In genomic region chr19:41845051-41845590, GRCh38 we compare ENCODE assay signal across 17 cellular contexts. TPM values are rescaled to one million over a fixed set of nuclear protein-coding genes. Genes with fewer than 3 reads are reported as not detected.
DNase-seq lines count a peak whose midpoint lies in the region; ATAC-seq and TF ChIP-seq lines count a peak whose summit lies in the region.
"Had no signal": no experiment of that assay in that cellular context is flagged by ENCODE, and none has a peak within 500 bp of the region (broad histone marks: within the 10 kb centered on the region; RNA-seq: fewer than 3 reads in every experiment).

No MANE protein-coding gene starts in this region.

- POLR2A ChIA-PET in WTC11 (lab: Charles Lee), result no interaction called here

- H3K4me1 Mint-ChIP-seq in WTC11, result no peaks in the 10 kb centered on the region
- no peaks in the 10 kb centered on the region for H3K4me1 Mint-ChIP-seq in stimulated activated memory B cell treated with anti-CD40 and anti-IgM and Interleukin-4, amounts not matched to agents 10 μg/mL and 1 μg/mL and 100 μg/mL, for 72 hours
- no peaks in the 10 kb centered on the region for H3K4me1 Mint-ChIP-seq in chondrocyte (ENCODE audit: low read depth)

- TF ChIP-seq POLR2A in breast epithelium (IDR thresholded peaks at IDR 0.05) (no peak), transverse colon (IDR thresholded peaks at IDR 0.05) (no peak)

- no peak for ATAC-seq in WTC11
- ATAC-seq in stimulated activated memory B cell treated with anti-CD40 and anti-IgM and Interleukin-4, amounts not matched to agents 10 μg/mL and 1 μg/mL and 100 μg/mL, for 72 hours, result peak; percentile 27
- ATAC-seq: CD8-positive, alpha-beta T cell; GM12878 had no signal

- H3K36me3 Mint-ChIP-seq in WTC11, result no peaks in the 10 kb centered on the region
- peaks cover 6% of the 10 kb centered on the region for H3K36me3 Mint-ChIP-seq in stimulated activated memory B cell treated with anti-CD40 and anti-IgM and Interleukin-4, amounts not matched to agents 10 μg/mL and 1 μg/mL and 100 μg/mL, for 72 hours
- no peaks in the 10 kb centered on the region for H3K36me3 Mint-ChIP-seq in chondrocyte (ENCODE audit: low read depth)
- H3K36me3 Mint-ChIP-seq: CD8-positive, alpha-beta T cell had no signal

- H3K9me3 ChIP-seq in breast epithelium (no peaks in the 10 kb centered on the region), transverse colon (no peaks in the 10 kb centered on the region)
- H3K9me3 ChIP-seq: HAP-1 had no signal

- intact Hi-C loops in breast epithelium (cut with DNase I; ENCODE audit: low total_unique reads) (no loop called here), head of caudate nucleus (cut with DNase I) (no loop called here), transverse colon (cut with DNase I; ENCODE audit: low total_unique reads) (no loop called here)

- H3K9me3 Mint-ChIP-seq in WTC11, result peaks cover 11% of the 10 kb centered on the region
- H3K9me3 Mint-ChIP-seq in stimulated activated memory B cell treated with anti-CD40 and anti-IgM and Interleukin-4, amounts not matched to agents 10 μg/mL and 1 μg/mL and 100 μg/mL, for 72 hours, result peaks cover 9% of the 10 kb centered on the region
- peaks cover 3% of the 10 kb centered on the region for H3K9me3 Mint-ChIP-seq in chondrocyte (ENCODE audit: low read depth)
- H3K9me3 Mint-ChIP-seq: CD8-positive, alpha-beta T cell had no signal

- H3K4me1 ChIP-seq in breast epithelium (no peaks in the 10 kb centered on the region), transverse colon (no peaks in the 10 kb centered on the region)
- H3K4me1 ChIP-seq: BLaER1, HAP-1 had no signal

- no peak overlapping the region for H3K4me3 ChIP-seq in breast epithelium
- H3K4me3 ChIP-seq in transverse colon, result no peak overlapping the region
- H3K4me3 ChIP-seq: BLaER1, GM12878, HAP-1 had no signal

- in situ Hi-C loops in T47D (cut with HindIII; ENCODE audit: low pct_unique_long_range_greater_than_20kb, low sequenced_read_pairs), result no loop called here
- in situ Hi-C loops in transverse colon (cut with MboI; ENCODE audit: low pct_ligation_motif_present in 1 of 4, low pct_unique_long_range_greater_than_20kb in 1 of 4, low sequenced_read_pairs in 3 of 4), result loop anchor here in 1 of 4 donors (25.0 kb wide), 1 partner anchor 358 kb away; no protein-coding TSS in a partner anchor

- H3K27ac ChIP-seq in breast epithelium, result no peak overlapping the region
- H3K27ac ChIP-seq in transverse colon, result no peak overlapping the region
- H3K27ac ChIP-seq: BLaER1 had no signal

- TF ChIP-seq CTCF in breast epithelium (IDR thresholded peaks at IDR 0.05) (no peak), WTC11 (IDR thresholded peaks at IDR 0.05) (no peak), chondrocyte (IDR thresholded peaks at IDR 0.05) (no peak), transverse colon (IDR thresholded peaks at IDR 0.05) (no peak)

- 88 to 96% methylated on average over 5 to 23 of the region's 23 CpGs for WGBS in transverse colon (ENCODE audit: low coverage in 1 of 2), 2 donors

- TF ChIP-seq EP300 in transverse colon (IDR thresholded peaks at IDR 0.05; ENCODE audit: low read depth), result no peak

- H3K36me3 ChIP-seq in breast epithelium (no peaks in the 10 kb centered on the region), transverse colon (no peaks in the 10 kb centered on the region)
- H3K36me3 ChIP-seq: BLaER1, HAP-1 had no signal

- no peaks in the 10 kb centered on the region for H3K27me3 ChIP-seq in breast epithelium
- peaks cover 15% of the 10 kb centered on the region for H3K27me3 ChIP-seq in transverse colon
- H3K27me3 ChIP-seq: BLaER1 had no signal

- H3K27me3 Mint-ChIP-seq in WTC11 (ENCODE audit: low read depth) (peaks cover 46% of the 10 kb centered on the region), chondrocyte (ENCODE audit: low read depth) (peaks cover 29% of the 10 kb centered on the region)
- H3K27me3 Mint-ChIP-seq in stimulated activated memory B cell treated with anti-CD40 and anti-IgM and Interleukin-4, amounts not matched to agents 10 μg/mL and 1 μg/mL and 100 μg/mL, for 72 hours, result peaks cover 19% of the 10 kb centered on the region

- CTCF ChIA-PET in WTC11 (lab: Charles Lee), result interaction anchor here (0.8 to 1.1 kb wide), 2 partner anchors 14 to 50 kb away, joined by 3 read pairs; no protein-coding TSS in a partner anchor

- H3K27ac Mint-ChIP-seq in WTC11 (no peak overlapping the region), chondrocyte (ENCODE audit: unreplicated experiment) (no peak overlapping the region)
- H3K27ac Mint-ChIP-seq in stimulated activated memory B cell treated with anti-CD40 and anti-IgM and Interleukin-4, amounts not matched to agents 10 μg/mL and 1 μg/mL and 100 μg/mL, for 72 hours, result no peak overlapping the region
- H3K27ac Mint-ChIP-seq: CD8-positive, alpha-beta T cell had no signal

- H3K4me3 Mint-ChIP-seq in WTC11, result no peak overlapping the region
- H3K4me3 Mint-ChIP-seq in stimulated activated memory B cell treated with anti-CD40 and anti-IgM and Interleukin-4, amounts not matched to agents 10 μg/mL and 1 μg/mL and 100 μg/mL, for 72 hours, result no peak overlapping the region
- H3K4me3 Mint-ChIP-seq in chondrocyte (ENCODE audit: unreplicated experiment), result no peak overlapping the region
- H3K4me3 Mint-ChIP-seq: CD8-positive, alpha-beta T cell had no signal

- DNase-seq in T47D (ENCODE audit: low read depth in 1 of 2, low spot score in 1 of 2), result peak; percentile 41 to 87
- no peak for DNase-seq in breast epithelium (ENCODE audit: low spot score in 2 of 2)
- DNase-seq in WTC11 (ENCODE audit: low spot score), result no peak
- DNase-seq in head of caudate nucleus, result no peak
- no peak for DNase-seq in chondrocyte (ENCODE audit: low spot score)
- no peak for DNase-seq in Kasumi-1 (lab: John Stamatoyannopoulos, UW)
- no peak for DNase-seq in transverse colon
- DNase-seq: 8988T; Calu3; CD8-positive, alpha-beta T cell had no signal

TF ChIP-seq in WTC11, 78 proteins besides CTCF, POLR2A, EP300 and RAD21:
- TF ChIP-seq ZNF512 (CRISPR knock-in tag; IDR thresholded peaks at IDR 0.05; ENCODE audit: borderline replicate concordance) (no peak), ZNF671 (CRISPR knock-in tag; IDR thresholded peaks at IDR 0.05) (no peak), TCF7 (CRISPR knock-in tag; IDR thresholded peaks at IDR 0.05; ENCODE audit: low read depth) (no peak), ZBTB43 (CRISPR knock-in tag; IDR thresholded peaks at IDR 0.05) (0 out of 2 replicates have a peak, but pooled peaks have one; percentile 3), ATF1 (CRISPR knock-in tag; IDR thresholded peaks at IDR 0.05) (no peak), PRRX2 (CRISPR knock-in tag; IDR thresholded peaks at IDR 0.05) (no peak)

RNA-seq across cellular contexts. Expression of gene DMRTC2, which starts 0.3 kb away (rescaled TPM):
- not detected for total RNA-seq in breast epithelium
- not detected in 3 replicates for total RNA-seq in WTC11 (2021)
- total RNA-seq in chondrocyte, result not detected in 3 replicates
- total RNA-seq in transverse colon, result not detected
- total RNA-seq: A673; Calu3; CD8-positive, alpha-beta T cell; GM12878; H4; HT-29 had no signal

RNA-seq across cellular contexts. Expression of gene LYPD4, which starts 0.6 kb away (rescaled TPM):
- total RNA-seq in breast epithelium (not detected), WTC11 (2021) (not detected in 3 replicates), chondrocyte (not detected in 3 replicates), transverse colon (not detected)
- total RNA-seq: A673; Calu3; CD8-positive, alpha-beta T cell; GM12878; HT-29 had no signal

RNA-seq across cellular contexts. Expression of gene RPS19, which starts 14.9 kb away (rescaled TPM):
- 1,000 to 10,000 TPM in 2 of 3 donors, 100 to 1,000 TPM in 1; 756 to 2,084 (median 1,264) TPM for total RNA-seq in breast epithelium
- total RNA-seq in WTC11 (2021), result 3,152 to 3,787 TPM (median 3,713 TPM) in 3 replicates
- 1,424 to 1,797 TPM (median 1,457 TPM) in 3 replicates for total RNA-seq in chondrocyte
- total RNA-seq in transverse colon, result 1,000 to 10,000 TPM in 2 of 4 donors, 100 to 1,000 TPM in 2; 595 to 1,336 (median 1,016) TPM

RNA-seq across cellular contexts. Expression of gene CD79A, which starts 32.0 kb away (rescaled TPM):
- total RNA-seq in breast epithelium (1 to 10 TPM in 2 of 3 donors, under 1 TPM in 1; 0.80 to 2.9 (median 1.8) TPM), WTC11 (2021) (0.42 to 1.2 TPM (median 0.71 TPM) in 3 replicates), chondrocyte (0.36 TPM in 1 of 3 replicates, not detected in the others), transverse colon (10 to 100 TPM in 1 of 4 donors, 1 to 10 TPM in 2, not detected in 1; 2.3 to 33.0 (median 8.2) TPM)
- total RNA-seq: H4 had no signal

RNA-seq across cellular contexts. Expression of gene ARHGEF1, which starts 37.9 kb away (rescaled TPM):
- 10 to 100 TPM; 55.0 to 61.9 (median 55.7) TPM for total RNA-seq in breast epithelium
- 77.2 to 102 TPM (median 82.9 TPM) in 3 replicates for total RNA-seq in WTC11 (2021)
- total RNA-seq in chondrocyte, result 70.5 to 105 TPM (median 73.2 TPM) in 3 replicates
- 100 to 1,000 TPM in 2 of 4 donors, 10 to 100 TPM in 2; 64.3 to 215 (median 113) TPM for total RNA-seq in transverse colon

Comparison
In these comparisons a context has a peak if more than half of its experiments do, and no peak if none do; other contexts are left out.
1. DNase-seq: peak in T47D (2 of 2); none in breast epithelium (0 of 2), WTC11 (single experiment), head of caudate nucleus (0 of 42), chondrocyte (single experiment), Kasumi-1 (0 of 2) and transverse colon (single experiment).